ENCODE assay signal across 1 cellular context in the genomic region with DNA sequence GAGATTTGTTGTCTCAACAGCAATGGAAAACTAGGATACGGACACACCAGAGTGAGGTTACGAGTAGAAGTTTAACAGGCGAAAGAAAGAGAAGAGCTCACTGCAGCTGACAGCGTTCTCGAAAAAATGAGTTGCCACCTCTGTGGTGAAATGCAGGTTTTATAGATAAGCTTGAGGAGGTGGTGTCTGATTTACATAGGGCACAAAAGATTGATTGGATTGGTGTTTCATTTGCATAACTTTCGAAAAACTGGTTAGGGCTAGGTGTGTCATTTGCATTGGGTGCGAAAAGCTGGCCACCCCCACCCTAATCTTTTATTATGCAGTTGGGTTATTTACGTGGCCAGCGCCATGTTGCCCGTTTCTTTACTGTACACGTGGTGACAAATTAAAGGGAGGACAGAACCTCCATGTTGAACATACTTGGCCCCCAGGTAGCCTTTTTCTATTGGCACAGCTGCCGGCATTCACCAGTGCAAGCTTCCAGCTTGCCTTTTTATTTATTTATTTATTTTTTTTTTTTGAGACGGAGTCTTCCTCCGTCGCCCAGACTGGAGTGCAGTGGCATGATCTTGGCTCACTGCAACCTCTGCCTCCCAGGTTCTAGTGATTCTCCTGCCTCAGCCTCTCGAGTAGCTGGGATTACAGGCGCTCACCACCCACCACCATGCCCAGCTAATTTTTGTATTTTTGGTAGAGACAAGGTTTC.
TF ChIP-seq lines count a peak whose summit lies in the region.

No MANE protein-coding gene starts in this region.

TF ChIP-seq in K562, 482 proteins besides CTCF, POLR2A, EP300 and RAD21 (continued from another document and continues in another):
- TF ChIP-seq, protein P1, sequence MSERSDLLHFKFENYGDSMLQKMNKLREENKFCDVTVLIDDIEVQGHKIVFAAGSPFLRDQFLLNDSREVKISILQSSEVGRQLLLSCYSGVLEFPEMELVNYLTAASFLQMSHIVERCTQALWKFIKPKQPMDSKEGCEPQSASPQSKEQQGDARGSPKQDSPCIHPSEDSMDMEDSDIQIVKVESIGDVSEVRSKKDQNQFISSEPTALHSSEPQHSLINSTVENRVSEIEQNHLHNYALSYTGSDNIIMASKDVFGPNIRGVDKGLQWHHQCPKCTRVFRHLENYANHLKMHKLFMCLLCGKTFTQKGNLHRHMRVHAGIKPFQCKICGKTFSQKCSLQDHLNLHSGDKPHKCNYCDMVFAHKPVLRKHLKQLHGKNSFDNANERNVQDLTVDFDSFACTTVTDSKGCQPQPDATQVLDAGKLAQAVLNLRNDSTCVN (CRISPR knock-in tag; IDR thresholded peaks at IDR 0.05), result no peak
- no peak for TF ChIP-seq OTX1 (CRISPR knock-in tag; IDR thresholded peaks at IDR 0.05)
- TF ChIP-seq CHD2 (IDR thresholded peaks at IDR 0.05; ENCODE audit: low read depth, low read length), result no peak
- peak; percentile 38; the same call in 1 of the 2 replicates for TF ChIP-seq CBFA2T3 (IDR thresholded peaks at IDR 0.05)
- TF ChIP-seq FOXM1 (IDR thresholded peaks at IDR 0.05; ENCODE audit: low read depth), result 0 out of 2 replicates have a peak, but pooled peaks have one; percentile 1
- no peak for TF ChIP-seq FOXM1 (CRISPR knock-in tag; IDR thresholded peaks at IDR 0.05; ENCODE audit: low read depth)
- no peak for TF ChIP-seq ZNF436 (CRISPR knock-in tag; IDR thresholded peaks at IDR 0.05)
- TF ChIP-seq ZNF212 (CRISPR knock-in tag; IDR thresholded peaks at IDR 0.05), result no peak
- TF ChIP-seq DMBX1 (CRISPR knock-in tag; IDR thresholded peaks at IDR 0.05; ENCODE audit: borderline replicate concordance), result no peak
- no peak for TF ChIP-seq ZNF766 (CRISPR knock-in tag; conservative IDR thresholded peaks at IDR 0.05)
- TF ChIP-seq, protein P2, sequence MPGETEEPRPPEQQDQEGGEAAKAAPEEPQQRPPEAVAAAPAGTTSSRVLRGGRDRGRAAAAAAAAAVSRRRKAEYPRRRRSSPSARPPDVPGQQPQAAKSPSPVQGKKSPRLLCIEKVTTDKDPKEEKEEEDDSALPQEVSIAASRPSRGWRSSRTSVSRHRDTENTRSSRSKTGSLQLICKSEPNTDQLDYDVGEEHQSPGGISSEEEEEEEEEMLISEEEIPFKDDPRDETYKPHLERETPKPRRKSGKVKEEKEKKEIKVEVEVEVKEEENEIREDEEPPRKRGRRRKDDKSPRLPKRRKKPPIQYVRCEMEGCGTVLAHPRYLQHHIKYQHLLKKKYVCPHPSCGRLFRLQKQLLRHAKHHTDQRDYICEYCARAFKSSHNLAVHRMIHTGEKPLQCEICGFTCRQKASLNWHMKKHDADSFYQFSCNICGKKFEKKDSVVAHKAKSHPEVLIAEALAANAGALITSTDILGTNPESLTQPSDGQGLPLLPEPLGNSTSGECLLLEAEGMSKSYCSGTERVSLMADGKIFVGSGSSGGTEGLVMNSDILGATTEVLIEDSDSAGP (CRISPR knock-in tag; IDR thresholded peaks at IDR 0.05), result no peak
- TF ChIP-seq STAT5A (IDR thresholded peaks at IDR 0.05; ENCODE audit: borderline replicate concordance, low read length), result no peak
- no peak for TF ChIP-seq ZNF707 (CRISPR knock-in tag; conservative IDR thresholded peaks at IDR 0.05)
- TF ChIP-seq MAFK (IDR thresholded peaks at IDR 0.05; ENCODE audit: low read length), result no peak
- TF ChIP-seq, protein P3, sequence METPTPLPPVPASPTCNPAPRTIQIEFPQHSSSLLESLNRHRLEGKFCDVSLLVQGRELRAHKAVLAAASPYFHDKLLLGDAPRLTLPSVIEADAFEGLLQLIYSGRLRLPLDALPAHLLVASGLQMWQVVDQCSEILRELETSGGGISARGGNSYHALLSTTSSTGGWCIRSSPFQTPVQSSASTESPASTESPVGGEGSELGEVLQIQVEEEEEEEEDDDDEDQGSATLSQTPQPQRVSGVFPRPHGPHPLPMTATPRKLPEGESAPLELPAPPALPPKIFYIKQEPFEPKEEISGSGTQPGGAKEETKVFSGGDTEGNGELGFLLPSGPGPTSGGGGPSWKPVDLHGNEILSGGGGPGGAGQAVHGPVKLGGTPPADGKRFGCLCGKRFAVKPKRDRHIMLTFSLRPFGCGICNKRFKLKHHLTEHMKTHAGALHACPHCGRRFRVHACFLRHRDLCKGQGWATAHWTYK (CRISPR knock-in tag; IDR thresholded peaks at IDR 0.05), result no peak
- TF ChIP-seq SUPT5H (IDR thresholded peaks at IDR 0.05), result peak; percentile 96
- TF ChIP-seq, protein P4, sequence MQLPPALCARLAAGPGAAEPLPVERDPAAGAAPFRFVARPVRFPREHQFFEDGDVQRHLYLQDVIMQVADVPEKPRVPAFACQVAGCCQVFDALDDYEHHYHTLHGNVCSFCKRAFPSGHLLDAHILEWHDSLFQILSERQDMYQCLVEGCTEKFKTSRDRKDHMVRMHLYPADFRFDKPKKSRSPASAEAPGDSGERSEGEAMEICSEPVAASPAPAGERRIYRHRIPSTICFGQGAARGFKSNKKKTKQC (CRISPR knock-in tag; IDR thresholded peaks at IDR 0.05), result no peak
- TF ChIP-seq, protein P5, sequence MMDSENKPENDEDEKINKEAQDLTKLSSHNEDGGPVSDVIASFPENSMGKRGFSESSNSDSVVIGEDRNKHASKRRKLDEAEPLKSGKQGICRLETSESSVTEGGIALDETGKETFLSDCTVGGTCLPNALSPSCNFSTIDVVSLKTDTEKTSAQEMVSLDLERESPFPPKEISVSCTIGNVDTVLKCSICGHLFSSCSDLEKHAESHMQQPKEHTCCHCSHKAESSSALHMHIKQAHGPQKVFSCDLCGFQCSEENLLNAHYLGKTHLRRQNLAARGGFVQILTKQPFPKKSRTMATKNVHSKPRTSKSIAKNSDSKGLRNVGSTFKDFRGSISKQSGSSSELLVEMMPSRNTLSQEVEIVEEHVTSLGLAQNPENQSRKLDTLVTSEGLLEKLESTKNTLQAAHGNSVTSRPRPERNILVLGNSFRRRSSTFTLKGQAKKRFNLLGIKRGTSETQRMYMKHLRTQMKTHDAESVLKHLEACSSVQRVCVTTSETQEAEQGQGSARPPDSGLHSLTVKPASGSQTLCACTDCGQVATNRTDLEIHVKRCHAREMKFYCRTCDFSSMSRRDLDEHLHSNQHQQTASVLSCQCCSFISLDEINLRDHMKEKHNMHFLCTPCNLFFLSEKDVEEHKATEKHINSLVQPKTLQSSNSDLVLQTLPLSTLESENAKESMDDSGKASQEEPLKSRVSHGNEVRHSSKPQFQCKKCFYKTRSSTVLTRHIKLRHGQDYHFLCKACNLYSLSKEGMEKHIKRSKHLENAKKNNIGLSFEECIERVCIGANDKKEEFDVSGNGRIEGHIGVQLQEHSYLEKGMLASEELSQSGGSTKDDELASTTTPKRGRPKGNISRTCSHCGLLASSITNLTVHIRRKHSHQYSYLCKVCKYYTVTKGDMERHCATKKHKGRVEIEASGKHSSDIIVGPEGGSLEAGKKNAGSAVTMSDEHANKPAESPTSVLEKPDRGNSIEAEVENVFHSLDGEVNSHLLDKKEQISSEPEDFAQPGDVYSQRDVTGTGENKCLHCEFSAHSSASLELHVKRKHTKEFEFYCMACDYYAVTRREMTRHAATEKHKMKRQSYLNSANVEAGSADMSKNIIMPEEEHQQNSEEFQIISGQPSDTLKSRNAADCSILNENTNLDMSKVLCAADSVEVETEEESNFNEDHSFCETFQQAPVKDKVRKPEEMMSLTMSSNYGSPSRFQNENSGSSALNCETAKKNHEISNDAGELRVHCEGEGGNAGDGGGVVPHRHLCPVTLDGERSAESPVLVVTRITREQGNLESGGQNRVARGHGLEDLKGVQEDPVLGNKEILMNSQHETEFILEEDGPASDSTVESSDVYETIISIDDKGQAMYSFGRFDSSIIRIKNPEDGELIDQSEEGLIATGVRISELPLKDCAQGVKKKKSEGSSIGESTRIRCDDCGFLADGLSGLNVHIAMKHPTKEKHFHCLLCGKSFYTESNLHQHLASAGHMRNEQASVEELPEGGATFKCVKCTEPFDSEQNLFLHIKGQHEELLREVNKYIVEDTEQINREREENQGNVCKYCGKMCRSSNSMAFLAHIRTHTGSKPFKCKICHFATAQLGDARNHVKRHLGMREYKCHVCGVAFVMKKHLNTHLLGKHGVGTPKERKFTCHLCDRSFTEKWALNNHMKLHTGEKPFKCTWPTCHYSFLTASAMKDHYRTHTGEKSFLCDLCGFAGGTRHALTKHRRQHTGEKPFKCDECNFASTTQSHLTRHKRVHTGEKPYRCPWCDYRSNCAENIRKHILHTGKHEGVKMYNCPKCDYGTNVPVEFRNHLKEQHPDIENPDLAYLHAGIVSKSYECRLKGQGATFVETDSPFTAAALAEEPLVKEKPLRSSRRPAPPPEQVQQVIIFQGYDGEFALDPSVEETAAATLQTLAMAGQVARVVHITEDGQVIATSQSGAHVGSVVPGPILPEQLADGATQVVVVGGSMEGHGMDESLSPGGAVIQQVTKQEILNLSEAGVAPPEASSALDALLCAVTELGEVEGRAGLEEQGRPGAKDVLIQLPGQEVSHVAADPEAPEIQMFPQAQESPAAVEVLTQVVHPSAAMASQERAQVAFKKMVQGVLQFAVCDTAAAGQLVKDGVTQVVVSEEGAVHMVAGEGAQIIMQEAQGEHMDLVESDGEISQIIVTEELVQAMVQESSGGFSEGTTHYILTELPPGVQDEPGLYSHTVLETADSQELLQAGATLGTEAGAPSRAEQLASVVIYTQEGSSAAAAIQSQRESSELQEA (IDR thresholded peaks at IDR 0.05; ENCODE audit: low read depth), result no peak
- peak; percentile 91 for TF ChIP-seq KDM5B (IDR thresholded peaks at IDR 0.05; ENCODE audit: insufficient replicate concordance, low read depth, low read length)
- TF ChIP-seq ZNF699 (CRISPR knock-in tag; IDR thresholded peaks at IDR 0.05; ENCODE audit: insufficient replicate concordance), result no peak
- TF ChIP-seq ELF2 (CRISPR knock-in tag; IDR thresholded peaks at IDR 0.05), result no peak
- no peak for TF ChIP-seq ZFP36 (IDR thresholded peaks at IDR 0.05; ENCODE audit: low read depth, low read length, partially characterized antibody)
- TF ChIP-seq NR2C2 (CRISPR knock-in tag; IDR thresholded peaks at IDR 0.05), result no peak
- no peak for TF ChIP-seq NR2C2 (tag; IDR thresholded peaks at IDR 0.05)
- no peak for TF ChIP-seq SMC3 (conservative IDR thresholded peaks at IDR 0.05; ENCODE audit: insufficient read depth, low read depth, low read length)
- no peak; the same call in 1 of the 2 replicates for TF ChIP-seq MAFF (IDR thresholded peaks at IDR 0.05; ENCODE audit: low read length)
- TF ChIP-seq HIVEP1 (CRISPR knock-in tag; IDR thresholded peaks at IDR 0.05), result no peak
- no peak for TF ChIP-seq TSC22D4 (tag; IDR thresholded peaks at IDR 0.05)
- no peak for TF ChIP-seq SRSF7 (optimal IDR thresholded peaks at IDR 0.05; ENCODE audit: low read depth, low read length)
- no peak for TF ChIP-seq NEUROD1 (IDR thresholded peaks at IDR 0.05; ENCODE audit: borderline replicate concordance, low read depth, low read length, partially characterized antibody)
- no peak for TF ChIP-seq MTA1 (IDR thresholded peaks at IDR 0.05; ENCODE audit: borderline replicate concordance)
- no peak for TF ChIP-seq RFX5 (IDR thresholded peaks at IDR 0.05; ENCODE audit: low read depth, low read length)
- no peak for TF ChIP-seq TCF7 (IDR thresholded peaks at IDR 0.05; ENCODE audit: borderline replicate concordance)
- TF ChIP-seq, protein P6, sequence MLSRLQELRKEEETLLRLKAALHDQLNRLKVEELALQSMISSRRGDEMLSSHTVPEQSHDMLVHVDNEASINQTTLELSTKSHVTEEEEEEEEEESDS (CRISPR knock-in tag; IDR thresholded peaks at IDR 0.05), result no peak
- no peak for TF ChIP-seq ZNF785 (CRISPR knock-in tag; IDR thresholded peaks at IDR 0.05)
- TF ChIP-seq ZNF197 (CRISPR knock-in tag; IDR thresholded peaks at IDR 0.05; ENCODE audit: low read depth), result no peak
- TF ChIP-seq WHSC1 (IDR thresholded peaks at IDR 0.05; ENCODE audit: low read length), result no peak
- TF ChIP-seq ATF1 (CRISPR knock-in tag; IDR thresholded peaks at IDR 0.05), result no peak
- TF ChIP-seq ATF1 (tag; IDR thresholded peaks at IDR 0.05), result peak; percentile 63
- TF ChIP-seq RUNX1 (IDR thresholded peaks at IDR 0.05; ENCODE audit: low read depth), result no peak
- no peak for TF ChIP-seq ZBTB7A (IDR thresholded peaks at IDR 0.05; ENCODE audit: borderline replicate concordance, control insufficient read depth, low read depth, low read length)
- no peak for TF ChIP-seq NUFIP1 (IDR thresholded peaks at IDR 0.05; ENCODE audit: partially characterized antibody)
- no peak for TF ChIP-seq SIN3A (IDR thresholded peaks at IDR 0.05; ENCODE audit: borderline replicate concordance in 2 of 2, control insufficient read depth in 1 of 2, low read depth in 2 of 2, low read length in 2 of 2)
- TF ChIP-seq PHTF2 (CRISPR knock-in tag; IDR thresholded peaks at IDR 0.05), result no peak
- TF ChIP-seq ZNF124 (CRISPR knock-in tag; IDR thresholded peaks at IDR 0.05), result no peak
- TF ChIP-seq, protein P7, sequence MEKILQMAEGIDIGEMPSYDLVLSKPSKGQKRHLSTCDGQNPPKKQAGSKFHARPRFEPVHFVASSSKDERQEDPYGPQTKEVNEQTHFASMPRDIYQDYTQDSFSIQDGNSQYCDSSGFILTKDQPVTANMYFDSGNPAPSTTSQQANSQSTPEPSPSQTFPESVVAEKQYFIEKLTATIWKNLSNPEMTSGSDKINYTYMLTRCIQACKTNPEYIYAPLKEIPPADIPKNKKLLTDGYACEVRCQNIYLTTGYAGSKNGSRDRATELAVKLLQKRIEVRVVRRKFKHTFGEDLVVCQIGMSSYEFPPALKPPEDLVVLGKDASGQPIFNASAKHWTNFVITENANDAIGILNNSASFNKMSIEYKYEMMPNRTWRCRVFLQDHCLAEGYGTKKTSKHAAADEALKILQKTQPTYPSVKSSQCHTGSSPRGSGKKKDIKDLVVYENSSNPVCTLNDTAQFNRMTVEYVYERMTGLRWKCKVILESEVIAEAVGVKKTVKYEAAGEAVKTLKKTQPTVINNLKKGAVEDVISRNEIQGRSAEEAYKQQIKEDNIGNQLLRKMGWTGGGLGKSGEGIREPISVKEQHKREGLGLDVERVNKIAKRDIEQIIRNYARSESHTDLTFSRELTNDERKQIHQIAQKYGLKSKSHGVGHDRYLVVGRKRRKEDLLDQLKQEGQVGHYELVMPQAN (IDR thresholded peaks at IDR 0.05; ENCODE audit: borderline replicate concordance), result no peak
- no peak for TF ChIP-seq SAFB2 (IDR thresholded peaks at IDR 0.05; ENCODE audit: borderline replicate concordance, low read depth, low read length, severe bottlenecking)
- TF ChIP-seq BRD9 (IDR thresholded peaks at IDR 0.05; ENCODE audit: low read depth, partially characterized antibody), result peak; percentile 62
- TF ChIP-seq, protein P8, sequence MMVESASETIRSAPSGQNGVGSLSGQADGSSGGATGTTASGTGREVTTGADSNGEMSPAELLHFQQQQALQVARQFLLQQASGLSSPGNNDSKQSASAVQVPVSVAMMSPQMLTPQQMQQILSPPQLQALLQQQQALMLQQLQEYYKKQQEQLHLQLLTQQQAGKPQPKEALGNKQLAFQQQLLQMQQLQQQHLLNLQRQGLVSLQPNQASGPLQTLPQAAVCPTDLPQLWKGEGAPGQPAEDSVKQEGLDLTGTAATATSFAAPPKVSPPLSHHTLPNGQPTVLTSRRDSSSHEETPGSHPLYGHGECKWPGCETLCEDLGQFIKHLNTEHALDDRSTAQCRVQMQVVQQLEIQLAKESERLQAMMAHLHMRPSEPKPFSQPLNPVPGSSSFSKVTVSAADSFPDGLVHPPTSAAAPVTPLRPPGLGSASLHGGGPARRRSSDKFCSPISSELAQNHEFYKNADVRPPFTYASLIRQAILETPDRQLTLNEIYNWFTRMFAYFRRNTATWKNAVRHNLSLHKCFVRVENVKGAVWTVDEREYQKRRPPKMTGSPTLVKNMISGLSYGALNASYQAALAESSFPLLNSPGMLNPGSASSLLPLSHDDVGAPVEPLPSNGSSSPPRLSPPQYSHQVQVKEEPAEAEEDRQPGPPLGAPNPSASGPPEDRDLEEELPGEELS (CRISPR knock-in tag; IDR thresholded peaks at IDR 0.05; ENCODE audit: borderline replicate concordance), result no peak
- no peak for TF ChIP-seq ZNF717 (CRISPR knock-in tag; IDR thresholded peaks at IDR 0.05)
- no peak for TF ChIP-seq SMAD1 (IDR thresholded peaks at IDR 0.05; ENCODE audit: low read depth, low read length, partially characterized antibody)
- TF ChIP-seq RAD51 (IDR thresholded peaks at IDR 0.05; ENCODE audit: borderline replicate concordance, low read depth), result no peak
